In genomic region chr18:58046794-58047555, GRCh38 we compare ENCODE assay signal across 1 cellular context.
TF ChIP-seq lines count a peak whose summit lies in the region.

No MANE protein-coding gene starts in this region.

TF ChIP-seq in GM12878, 131 proteins besides CTCF, POLR2A, EP300 and RAD21 (continued from another document):
- no peak for TF ChIP-seq ZNF274 (IDR thresholded peaks at IDR 0.05; ENCODE audit: insufficient read depth, insufficient read length)
